ENCODE assay signal across 8 cellular contexts in the genomic region with DNA sequence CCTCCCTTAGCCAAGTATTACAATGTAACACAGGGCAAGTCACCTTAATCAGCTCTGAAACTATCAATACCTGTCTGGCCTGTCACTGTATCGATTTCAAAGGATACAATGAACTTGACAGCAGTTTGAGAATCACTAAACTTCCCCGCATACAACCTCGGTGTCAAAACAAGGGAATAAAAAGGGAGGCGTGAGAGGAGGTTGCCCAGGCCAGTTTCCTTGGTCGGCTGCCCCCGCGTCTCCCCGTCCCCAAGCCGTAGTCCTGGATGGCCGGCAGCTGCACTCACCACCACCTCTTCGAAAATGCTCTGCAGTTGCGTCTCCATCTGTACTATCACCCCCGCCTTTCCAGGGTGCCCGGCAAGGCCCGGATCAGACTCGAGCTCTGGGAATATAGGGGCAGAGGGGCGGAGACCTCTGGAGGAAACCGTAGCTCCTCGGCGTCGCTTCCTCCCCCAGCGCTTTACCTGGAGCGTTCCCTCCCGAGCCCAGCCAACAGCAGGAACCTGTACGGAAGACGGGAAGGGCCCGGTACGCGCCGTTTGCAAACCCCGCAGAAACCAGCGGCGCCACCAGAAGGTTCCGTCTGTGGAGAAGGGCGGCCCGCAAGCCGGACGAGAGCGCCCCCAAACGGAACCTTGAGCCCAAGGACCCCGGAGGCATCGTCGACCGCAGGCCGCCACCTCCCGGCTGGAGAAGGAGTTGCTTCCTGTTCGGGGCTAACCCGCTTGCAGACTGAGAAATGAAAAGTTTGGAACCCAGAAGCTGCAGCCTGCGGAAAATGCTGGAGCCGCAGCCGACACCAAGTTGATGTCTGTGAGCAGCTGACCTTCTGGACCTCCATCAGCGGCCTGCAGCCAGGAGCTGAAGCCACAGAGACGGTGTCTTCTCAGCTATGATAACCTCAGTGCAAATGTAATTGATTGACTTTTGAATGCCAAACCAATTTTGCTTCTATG.
DNase-seq lines count a peak whose midpoint lies in the region; ATAC-seq lines count a peak whose summit lies in the region.

A gene with protein sequence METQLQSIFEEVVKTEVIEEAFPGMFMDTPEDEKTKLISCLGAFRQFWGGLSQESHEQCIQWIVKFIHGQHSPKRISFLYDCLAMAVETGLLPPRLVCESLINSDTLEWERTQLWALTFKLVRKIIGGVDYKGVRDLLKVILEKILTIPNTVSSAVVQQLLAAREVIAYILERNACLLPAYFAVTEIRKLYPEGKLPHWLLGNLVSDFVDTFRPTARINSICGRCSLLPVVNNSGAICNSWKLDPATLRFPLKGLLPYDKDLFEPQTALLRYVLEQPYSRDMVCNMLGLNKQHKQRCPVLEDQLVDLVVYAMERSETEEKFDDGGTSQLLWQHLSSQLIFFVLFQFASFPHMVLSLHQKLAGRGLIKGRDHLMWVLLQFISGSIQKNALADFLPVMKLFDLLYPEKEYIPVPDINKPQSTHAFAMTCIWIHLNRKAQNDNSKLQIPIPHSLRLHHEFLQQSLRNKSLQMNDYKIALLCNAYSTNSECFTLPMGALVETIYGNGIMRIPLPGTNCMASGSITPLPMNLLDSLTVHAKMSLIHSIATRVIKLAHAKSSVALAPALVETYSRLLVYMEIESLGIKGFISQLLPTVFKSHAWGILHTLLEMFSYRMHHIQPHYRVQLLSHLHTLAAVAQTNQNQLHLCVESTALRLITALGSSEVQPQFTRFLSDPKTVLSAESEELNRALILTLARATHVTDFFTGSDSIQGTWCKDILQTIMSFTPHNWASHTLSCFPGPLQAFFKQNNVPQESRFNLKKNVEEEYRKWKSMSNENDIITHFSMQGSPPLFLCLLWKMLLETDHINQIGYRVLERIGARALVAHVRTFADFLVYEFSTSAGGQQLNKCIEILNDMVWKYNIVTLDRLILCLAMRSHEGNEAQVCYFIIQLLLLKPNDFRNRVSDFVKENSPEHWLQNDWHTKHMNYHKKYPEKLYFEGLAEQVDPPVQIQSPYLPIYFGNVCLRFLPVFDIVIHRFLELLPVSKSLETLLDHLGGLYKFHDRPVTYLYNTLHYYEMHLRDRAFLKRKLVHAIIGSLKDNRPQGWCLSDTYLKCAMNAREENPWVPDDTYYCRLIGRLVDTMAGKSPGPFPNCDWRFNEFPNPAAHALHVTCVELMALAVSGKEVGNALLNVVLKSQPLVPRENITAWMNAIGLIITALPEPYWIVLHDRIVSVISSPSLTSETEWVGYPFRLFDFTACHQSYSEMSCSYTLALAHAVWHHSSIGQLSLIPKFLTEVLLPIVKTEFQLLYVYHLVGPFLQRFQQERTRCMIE (N-terminal part only) (minus strand): TSS at position 519 of the 959 bp plus-strand sequence. CDS start 193 bp downstream, at position 326.

- ATAC-seq in GM19035 (IDR thresholded peaks at IDR 0.05; ENCODE audit: unreplicated experiment) (peak; percentile 96), HG03354 (IDR thresholded peaks at IDR 0.05; ENCODE audit: poor library complexity, severe bottlenecking, unreplicated experiment) (peak; percentile 97)
- peak; percentile 92 to 94 for ATAC-seq in activated CD4-positive, CD25-positive, alpha-beta regulatory T cell treated with anti-CD3 and anti-CD28 coated beads, Interleukin-2, amount 50 U/mL, for 24 hours

- DNase-seq in AML-193 (lab: John Stamatoyannopoulos, UW) (peak; percentile 93 to 94), NCI-H446 (lab: John Stamatoyannopoulos, UW) (peak; percentile 81 to 92), cerebellar cortex (ENCODE audit: low spot score) (peak; percentile 95), islet precursor cell (peak; percentile 98)
- DNase-seq in stimulated activated CD4-positive, alpha-beta T cell treated with anti-CD3 and anti-CD28 coated beads, Interleukin-12 subunit alpha, Interleukin-12 subunit beta, amount 100 ng/mL, for 48 hours (ENCODE audit: low read depth in 2 of 3, low spot score in 1 of 3): peak; percentile 92 to 99 (median 92)

Comparison
In these comparisons a context has a peak if more than half of its experiments do, and no peak if none do; other contexts are left out.
1. Peak in every context shown above with its lines: DNase-seq and ATAC-seq.